ENCODE assay signal across 27 cellular contexts in the genomic region with DNA sequence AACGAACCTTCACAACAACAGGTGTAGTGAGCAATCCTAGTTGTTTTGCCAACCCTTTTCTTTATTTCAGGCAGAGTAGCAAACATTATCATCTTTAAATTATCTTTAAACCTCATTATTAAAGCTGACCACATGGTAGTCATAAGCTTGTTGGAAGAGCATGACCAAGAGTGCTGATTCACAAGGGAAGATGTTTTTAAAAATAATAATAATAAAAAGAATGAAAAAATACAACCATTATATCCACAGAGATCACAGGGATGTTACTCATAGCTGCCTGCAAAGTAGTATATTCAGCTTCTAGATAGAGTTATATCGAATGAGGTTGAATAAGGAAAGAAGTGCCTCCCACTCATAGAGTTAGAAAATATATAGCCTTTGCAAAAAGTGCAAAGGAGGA.
"Had no signal": no experiment of that assay in that cellular context is flagged by ENCODE, and none has a peak within 500 bp of the region (broad histone marks: within the 10 kb centered on the region; RNA-seq: fewer than 3 reads in every experiment).

No MANE protein-coding gene starts in this region.

- H3K36me3 ChIP-seq: left lung, lower lobe of right lung, neural progenitor cell, neutrophil, ovary, sigmoid colon, spleen, suprapubic skin, thoracic aorta, tibial artery, upper lobe of right lung had no signal

- H3K9ac ChIP-seq: neural progenitor cell had no signal

- H3K9me3 ChIP-seq: lower lobe of right lung, neutrophil, ovary, sigmoid colon, suprapubic skin, thoracic aorta, tibial artery, upper lobe of right lung had no signal

- DNase-seq: hypothalamus; immature natural killer cell; kidney; left colon; left lung; lower lobe of right lung; mesendoderm; naive B cell; natural killer cell; nephron progenitor cell; occipital lobe; ovary; retina; right cardiac atrium; sigmoid colon; small intestine; spleen; stimulated activated CD4-positive, alpha-beta T cell treated with anti-CD3 and anti-CD28 coated beads, Interleukin-4, amount 100 ng/mL, for 24 hours; stimulated activated naive CD4-positive, alpha-beta T cell; tibial artery; trophoblast cell; upper lobe of right lung had no signal

- H3K27ac ChIP-seq: left lung, lower lobe of right lung, neural progenitor cell, neutrophil, ovary, sigmoid colon, spleen, suprapubic skin, thoracic aorta, tibial artery, upper lobe of right lung had no signal

- H3K4me3 ChIP-seq: left lung, lower lobe of right lung, neural progenitor cell, ovary, sigmoid colon, spleen, suprapubic skin, thoracic aorta, tibial artery, upper lobe of right lung had no signal

- H3K27me3 ChIP-seq: left lung, neural progenitor cell, neutrophil, ovary, sigmoid colon, spleen, suprapubic skin, tibial artery, upper lobe of right lung had no signal

- H3K4me1 ChIP-seq: left lung, lower lobe of right lung, neural progenitor cell, sigmoid colon, spleen, suprapubic skin, upper lobe of right lung had no signal

- H3K4me2 ChIP-seq: neural progenitor cell had no signal

- H2AFZ ChIP-seq: neural progenitor cell had no signal

- ATAC-seq: left colon; left lung; lower lobe of right lung; natural killer cell; right cardiac atrium; stimulated activated effector memory CD8-positive, alpha-beta T cell treated with anti-CD3 and anti-CD28 coated beads, Interleukin-12 subunit alpha, Interleukin-12 subunit beta, amount 100 ng/mL, for 72 hours; upper lobe of right lung had no signal
